ENCODE assay signal across 25 cellular contexts in genomic region chr2:96167407-96168013, GRCh38. TPM values are rescaled to one million over a fixed set of nuclear protein-coding genes. Genes with fewer than 3 reads are reported as not detected.
DNase-seq lines count a peak whose midpoint lies in the region; ATAC-seq and TF ChIP-seq lines count a peak whose summit lies in the region.
"Had no signal": no experiment of that assay in that cellular context is flagged by ENCODE, and none has a peak within 500 bp of the region (broad histone marks: within the 10 kb centered on the region; RNA-seq: fewer than 3 reads in every experiment).

No MANE protein-coding gene starts in this region.

- H3K9me3 ChIP-seq in psoas muscle: no peaks in the 10 kb centered on the region
- H3K9me3 ChIP-seq: pancreas had no signal

- H3K27me3 Mint-ChIP-seq in activated naive CD8-positive, alpha-beta T cell: no peaks in the 10 kb centered on the region
- H3K27me3 Mint-ChIP-seq in activated naive CD8-positive, alpha-beta T cell treated with anti-CD3 and anti-CD28 coated beads for 36 hours: no peaks in the 10 kb centered on the region
- H3K27me3 Mint-ChIP-seq: naive B cell had no signal

- no peak for ATAC-seq in stimulated activated effector memory CD8-positive, alpha-beta T cell treated with anti-CD3 and anti-CD28 coated beads, Interleukin-12 subunit alpha, Interleukin-12 subunit beta, amount 100 ng/mL, for 72 hours
- ATAC-seq in psoas muscle: no peak
- no peak for ATAC-seq in GM19467 (IDR thresholded peaks at IDR 0.05; ENCODE audit: unreplicated experiment)
- ATAC-seq: pancreas had no signal

- intact Hi-C loops in psoas muscle (cut with DNase I) (no loop called here), cardiac septum (cut with DNase I) (no loop called here)

- H3K36me3 ChIP-seq in psoas muscle (ENCODE audit: insufficient read depth in 1 of 2, low read depth in 1 of 2): no peaks in the 10 kb centered on the region
- H3K36me3 ChIP-seq: pancreas had no signal

- no peaks in the 10 kb centered on the region for H3K4me1 ChIP-seq in psoas muscle
- H3K4me1 ChIP-seq: pancreas had no signal

- no peak overlapping the region for H3K27ac ChIP-seq in psoas muscle
- H3K27ac ChIP-seq: pancreas, RWPE1 had no signal

- 73 to 77% (median 74%) methylated on average over 6 of the region's 6 CpGs for WGBS in psoas muscle, 3 donors

- peaks cover 55% of the 10 kb centered on the region for H3K4me1 Mint-ChIP-seq in activated naive CD8-positive, alpha-beta T cell (ENCODE audit: low read depth)
- H3K4me1 Mint-ChIP-seq in activated naive CD8-positive, alpha-beta T cell treated with anti-CD3 and anti-CD28 coated beads for 36 hours: peaks cover 50% of the 10 kb centered on the region
- H3K4me1 Mint-ChIP-seq in stimulated activated effector memory CD8-positive, alpha-beta T cell treated with anti-CD3 and anti-CD28 coated beads, Interleukin-12 subunit alpha, Interleukin-12 subunit beta, amount 100 ng/mL, for 72 hours: peaks cover 55% of the 10 kb centered on the region

- H3K27me3 ChIP-seq in psoas muscle (ENCODE audit: insufficient read depth in 3 of 3, low read length in 2 of 3): no peaks in the 10 kb centered on the region
- H3K27me3 ChIP-seq: pancreas had no signal

- H3K9me3 Mint-ChIP-seq in activated naive CD8-positive, alpha-beta T cell (ENCODE audit: low read depth): no peaks in the 10 kb centered on the region
- peaks cover 11% of the 10 kb centered on the region for H3K9me3 Mint-ChIP-seq in activated naive CD8-positive, alpha-beta T cell treated with anti-CD3 and anti-CD28 coated beads for 36 hours
- no peaks in the 10 kb centered on the region for H3K9me3 Mint-ChIP-seq in stimulated activated effector memory CD8-positive, alpha-beta T cell treated with anti-CD3 and anti-CD28 coated beads, Interleukin-12 subunit alpha, Interleukin-12 subunit beta, amount 100 ng/mL, for 72 hours

- TF ChIP-seq CTCF in psoas muscle (IDR thresholded peaks at IDR 0.05): no peak

- peak overlapping the region; percentile 23 for H3K27ac Mint-ChIP-seq in activated naive CD8-positive, alpha-beta T cell
- no peak overlapping the region for H3K27ac Mint-ChIP-seq in activated naive CD8-positive, alpha-beta T cell treated with anti-CD3 and anti-CD28 coated beads for 36 hours
- no peak overlapping the region for H3K27ac Mint-ChIP-seq in stimulated activated effector memory CD8-positive, alpha-beta T cell treated with anti-CD3 and anti-CD28 coated beads, Interleukin-12 subunit alpha, Interleukin-12 subunit beta, amount 100 ng/mL, for 72 hours

- H3K4me3 Mint-ChIP-seq in activated naive CD8-positive, alpha-beta T cell: no peak overlapping the region
- H3K4me3 Mint-ChIP-seq in activated naive CD8-positive, alpha-beta T cell treated with anti-CD3 and anti-CD28 coated beads for 36 hours: no peak overlapping the region
- peak overlapping the region; percentile 9 for H3K4me3 Mint-ChIP-seq in stimulated activated effector memory CD8-positive, alpha-beta T cell treated with anti-CD3 and anti-CD28 coated beads, Interleukin-12 subunit alpha, Interleukin-12 subunit beta, amount 100 ng/mL, for 72 hours
- H3K4me3 Mint-ChIP-seq: naive B cell had no signal

- no peak for DNase-seq in activated naive CD8-positive, alpha-beta T cell treated with anti-CD3 and anti-CD28 coated beads for 36 hours
- peak; percentile 32 for DNase-seq in NCI-H1105 (lab: John Stamatoyannopoulos, UW)
- peak; percentile 33 for DNase-seq in astrocyte of the hippocampus (ENCODE audit: low read depth, low spot score)
- DNase-seq in stimulated activated effector memory CD8-positive, alpha-beta T cell treated with anti-CD3 and anti-CD28 coated beads, Interleukin-12 subunit alpha, Interleukin-12 subunit beta, amount 100 ng/mL, for 72 hours (ENCODE audit: low spot score in 2 of 2): no peak
- no peak for DNase-seq in psoas muscle
- no peak for DNase-seq in cardiac septum (ENCODE audit: low spot score)
- DNase-seq: activated CD4-positive, alpha-beta T cell treated with anti-CD3 and anti-CD28 coated beads for 4 hours; AML-193; Calu3; central memory CD4-positive, alpha-beta T cell; erythroblast; GM23248; Kasumi-1; mammary epithelial cell; naive B cell; NCI-H1694 treated with DMSO at 0.1 percent for 48 hours; NCI-H226; stimulated activated CD4-positive, alpha-beta T cell treated with anti-CD3 and anti-CD28 coated beads, Interleukin-2, amount 100 ng/mL, for 24 hours had no signal

- no peaks in the 10 kb centered on the region for H3K36me3 Mint-ChIP-seq in activated naive CD8-positive, alpha-beta T cell
- peaks cover 4% of the 10 kb centered on the region for H3K36me3 Mint-ChIP-seq in activated naive CD8-positive, alpha-beta T cell treated with anti-CD3 and anti-CD28 coated beads for 36 hours
- peaks cover 23% of the 10 kb centered on the region for H3K36me3 Mint-ChIP-seq in stimulated activated effector memory CD8-positive, alpha-beta T cell treated with anti-CD3 and anti-CD28 coated beads, Interleukin-12 subunit alpha, Interleukin-12 subunit beta, amount 100 ng/mL, for 72 hours
- H3K36me3 Mint-ChIP-seq: naive B cell had no signal

- no peak overlapping the region for H3K4me3 ChIP-seq in psoas muscle
- H3K4me3 ChIP-seq: GM23248, pancreas had no signal

RNA-seq across cellular contexts. Expression of gene DUSP2, which starts 22.3 kb away (rescaled TPM):
- 100 to 1,000 TPM; 274 to 279 TPM for total RNA-seq in activated naive CD8-positive, alpha-beta T cell treated with anti-CD3 and anti-CD28 coated beads for 36 hours
- total RNA-seq in psoas muscle: 1 to 10 TPM in 3 of 4 donors, under 1 TPM in 1; 0.64 to 2.4 (median 1.8) TPM
- 1 to 10 TPM; 3.1 to 5.8 (median 4.1) TPM for polyA plus RNA-seq in psoas muscle
- 1.3 TPM for total RNA-seq in cardiac septum

RNA-seq across cellular contexts. Expression of gene ASTL, which starts 29.2 kb away (rescaled TPM):
- 10 to 100 TPM; 22.1 to 23.3 TPM for total RNA-seq in activated naive CD8-positive, alpha-beta T cell treated with anti-CD3 and anti-CD28 coated beads for 36 hours
- total RNA-seq in psoas muscle: not detected
- polyA plus RNA-seq in psoas muscle: under 1 TPM in 1 of 3 donors, not detected in 2; 0.03 TPM
- total RNA-seq in cardiac septum: not detected
- total RNA-seq: Calu3, frontal cortex, GM23248, kidney epithelial cell, pancreas, ureter had no signal
- polyA plus RNA-seq: GM23248, mammary epithelial cell had no signal

RNA-seq across cellular contexts. Expression of gene STARD7, which starts 41.1 kb away (rescaled TPM):
- total RNA-seq in activated naive CD8-positive, alpha-beta T cell treated with anti-CD3 and anti-CD28 coated beads for 36 hours: 100 to 1,000 TPM; 229 to 231 TPM
- total RNA-seq in psoas muscle: 100 to 1,000 TPM; 162 to 290 (median 231) TPM
- polyA plus RNA-seq in psoas muscle: 100 to 1,000 TPM; 111 to 472 (median 125) TPM
- 142 TPM for total RNA-seq in cardiac septum

RNA-seq across cellular contexts. Expression of gene ADRA2B, which starts 51.1 kb away (rescaled TPM):
- total RNA-seq in activated naive CD8-positive, alpha-beta T cell treated with anti-CD3 and anti-CD28 coated beads for 36 hours: under 1 TPM; 0.29 to 0.30 TPM
- total RNA-seq in psoas muscle (1 to 10 TPM; 1.6 to 5.3 (median 2.8) TPM), cardiac septum (5.5 TPM)
- polyA plus RNA-seq in psoas muscle: 1 to 10 TPM; 1.7 to 2.1 (median 1.9) TPM
- total RNA-seq: Calu3, GM23248 had no signal
- polyA plus RNA-seq: GM23248 had no signal

Comparison
In these comparisons a context has a peak if more than half of its experiments do, and no peak if none do; other contexts are left out.
1. DNase-seq: peak in NCI-H1105 (single experiment) and astrocyte of the hippocampus (single experiment); none in activated naive CD8-positive, alpha-beta T cell treated with anti-CD3 and anti-CD28 coated beads for 36 hours (single experiment), stimulated activated effector memory CD8-positive, alpha-beta T cell treated with anti-CD3 and anti-CD28 coated beads, Interleukin-12 subunit alpha, Interleukin-12 subunit beta, amount 100 ng/mL, for 72 hours (0 of 2), psoas muscle (0 of 2) and cardiac septum (single experiment).
2. RNA of gene DUSP2, which starts 22.3 kb away (total RNA-seq): 274 to 279 TPM in activated naive CD8-positive, alpha-beta T cell treated with anti-CD3 and anti-CD28 coated beads for 36 hours; 0.64 to 2.4 TPM in psoas muscle and 1.3 TPM in cardiac septum (single experiment); every median in the first group is over 10 times any median in the second.
3. RNA of gene ASTL, which starts 29.2 kb away (total RNA-seq): 22.1 to 23.3 TPM in activated naive CD8-positive, alpha-beta T cell treated with anti-CD3 and anti-CD28 coated beads for 36 hours; not detected in psoas muscle and not detected in cardiac septum (single experiment); every median in the first group is over 10 times any median in the second.